Comparison of ENCODE assay signal across 22 cellular contexts in the genomic region with DNA sequence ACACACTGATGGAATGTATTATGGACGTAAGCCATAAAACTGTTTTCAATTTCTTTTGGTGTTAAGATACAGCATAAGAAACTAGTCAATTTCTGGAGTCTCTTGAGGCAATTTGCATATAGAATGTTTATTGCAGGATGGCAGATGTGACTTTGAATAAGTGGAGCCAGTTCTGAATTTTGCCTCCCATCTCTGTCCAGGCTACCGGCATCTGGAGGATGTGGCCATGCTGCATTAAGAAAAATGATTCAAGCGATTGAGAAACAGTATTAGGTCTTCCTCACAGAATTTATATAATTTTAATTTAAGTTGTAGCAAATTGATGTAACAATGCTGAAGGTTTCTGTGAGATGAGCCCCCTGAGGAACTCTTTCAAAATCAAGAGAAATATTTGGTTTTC.
"Had no signal": no experiment of that assay in that cellular context is flagged by ENCODE, and none has a peak within 500 bp of the region (broad histone marks: within the 10 kb centered on the region; RNA-seq: fewer than 3 reads in every experiment).

No MANE protein-coding gene starts in this region.

- H3K36me3 ChIP-seq: breast epithelium, gastroesophageal sphincter, sigmoid colon, transverse colon had no signal

- H3K79me2 ChIP-seq: hepatocyte, parathyroid adenoma had no signal

- H3K4me3 ChIP-seq: breast epithelium, gastroesophageal sphincter, hepatocyte, psoas muscle, sigmoid colon, testis, transverse colon had no signal

- H3K9me3 ChIP-seq: gastroesophageal sphincter, psoas muscle, testis, transverse colon had no signal

- H3K4me1 ChIP-seq: breast epithelium, gastroesophageal sphincter, parathyroid adenoma, psoas muscle, sigmoid colon, testis, transverse colon had no signal

- H3K4me2 ChIP-seq: hepatocyte had no signal

- H3K27me3 ChIP-seq: breast epithelium, gastroesophageal sphincter, hepatocyte, sigmoid colon, testis, transverse colon had no signal

- H2AFZ ChIP-seq: hepatocyte, parathyroid adenoma had no signal

- DNase-seq: activated CD4-positive, alpha-beta T cell treated with anti-CD3 and anti-CD28 coated beads for 36 hours; activated CD4-positive, CD25-positive, alpha-beta regulatory T cell; activated CD8-positive, alpha-beta memory T cell treated with anti-CD3 and anti-CD28 coated beads, Interleukin-2, amount 10 ng/mL, durations not matched to agents 7 days and 5 days; activated CD8-positive, alpha-beta T cell treated with anti-CD3 and anti-CD28 coated beads, Interleukin-2, amount 10 ng/mL, durations not matched to agents 7 days and 5 days; activated naive CD8-positive, alpha-beta T cell treated with anti-CD3 and anti-CD28 coated beads, Interleukin-2, amount 50 U/mL, for 24 hours; activated T-cell treated with anti-CD3 and anti-CD28 coated beads, Interleukin-2, amount 50 U/mL, for 48 hours; central memory CD4-positive, alpha-beta T cell; endodermal cell; mammary epithelial cell; naive B cell; nucleus accumbens; psoas muscle; sigmoid colon; stimulated activated CD4-positive, alpha-beta T cell treated with anti-CD3 and anti-CD28 coated beads, Interleukin-2, amount 100 ng/mL, for 48 hours; stimulated activated naive CD4-positive, alpha-beta T cell treated with Interleukin-2 at 50 U/mL for 16 hours; testis; transverse colon had no signal

- ATAC-seq: activated CD4-positive, alpha-beta T cell treated with anti-CD3 and anti-CD28 coated beads for 36 hours; activated CD8-positive, alpha-beta memory T cell treated with anti-CD3 and anti-CD28 coated beads, Interleukin-2, amount 10 ng/mL, durations not matched to agents 7 days and 5 days; activated CD8-positive, alpha-beta T cell treated with anti-CD3 and anti-CD28 coated beads, Interleukin-2, amount 10 ng/mL, durations not matched to agents 7 days and 5 days; activated naive CD8-positive, alpha-beta T cell treated with anti-CD3 and anti-CD28 coated beads, Interleukin-2, amount 50 U/mL, for 24 hours; esophagus mucosa; gastroesophageal sphincter; psoas muscle had no signal

- H3K27ac ChIP-seq: breast epithelium, gastroesophageal sphincter, hepatocyte, parathyroid adenoma, psoas muscle, sigmoid colon, testis, transverse colon had no signal

- H3K9ac ChIP-seq: parathyroid adenoma had no signal
